10 cellular contexts compared by ENCODE assay signal in the genomic region with DNA sequence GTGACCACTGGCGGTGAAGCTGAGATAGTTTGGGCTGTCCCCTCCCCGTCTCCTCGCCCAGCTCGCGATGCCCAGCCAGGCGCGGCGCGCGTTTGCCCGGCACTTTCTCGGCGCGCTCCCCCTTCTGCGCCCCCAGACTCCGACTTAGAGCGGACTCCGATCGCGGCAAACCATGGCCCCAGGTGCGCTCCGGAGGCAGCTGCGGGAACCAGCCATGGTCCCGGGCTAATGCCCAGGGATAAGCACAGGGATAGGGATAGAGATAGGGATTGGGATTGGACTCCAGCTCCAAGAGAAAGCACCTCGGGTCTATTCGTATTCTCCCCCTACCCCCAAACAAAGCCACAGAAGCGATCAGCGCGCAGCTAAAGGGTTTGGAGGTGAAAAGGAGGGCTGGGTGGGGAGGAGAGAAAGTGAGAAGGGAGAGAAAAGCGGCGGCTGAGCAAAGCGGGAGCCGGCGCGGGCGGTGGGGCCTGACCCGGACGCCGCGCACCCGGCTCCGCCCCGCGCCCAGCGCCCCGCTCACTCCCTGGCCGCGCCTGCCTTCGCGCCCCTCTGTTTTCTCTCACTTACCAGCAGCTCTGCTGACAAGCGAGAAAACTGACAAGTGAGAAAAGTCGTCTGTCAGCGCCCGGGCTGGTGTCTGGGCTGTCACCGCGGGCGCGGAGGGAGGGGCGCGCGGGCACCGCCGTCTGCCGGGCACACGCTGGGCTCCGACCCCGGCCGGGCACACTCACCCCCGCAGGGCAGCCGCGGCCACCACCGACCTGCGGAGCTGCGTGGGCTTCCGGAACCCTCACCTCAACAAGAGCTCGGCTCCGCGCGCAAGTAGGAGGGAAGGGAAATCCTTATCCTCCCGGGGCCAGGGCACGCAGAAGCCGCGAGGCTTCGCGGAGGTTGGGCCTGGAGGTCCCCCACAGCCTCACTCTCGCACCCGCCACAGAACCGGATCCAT. TPM values are rescaled to one million over a fixed set of nuclear protein-coding genes. Genes with fewer than 3 reads are reported as not detected.
A peak's percentile ranks its signal among the peaks of the same experiment; 100 is the strongest.
DNase-seq lines count a peak whose midpoint lies in the region; FAIRE-seq and TF ChIP-seq lines count a peak whose summit lies in the region.
"Had no signal": no experiment of that assay in that cellular context is flagged by ENCODE, and none has a peak within 500 bp of the region (broad histone marks: within the 10 kb centered on the region; RNA-seq: fewer than 3 reads in every experiment).

A gene (minus strand): TSS at position 2 of the 955 bp plus-strand sequence.

- no peak within 1 kb of the TSS for H3K4ac ChIP-seq in H9 (ENCODE audit: low read depth, low read length)

- H4K20me1 ChIP-seq in H9 (ENCODE audit: control insufficient read depth, insufficient read depth, insufficient read length) (no peaks in the 10 kb centered on the region), keratinocyte (ENCODE audit: control insufficient read depth, extremely low read depth, insufficient read depth, low read length) (no peaks in the 10 kb centered on the region)

- no peak for TF ChIP-seq CTCF in H9 (conservative IDR thresholded peaks at IDR 0.05)
- TF ChIP-seq CTCF in cardiac fibroblast (IDR thresholded peaks at IDR 0.05; ENCODE audit: low read depth, low read length), result no peak
- no peak for TF ChIP-seq CTCF in keratinocyte (optimal IDR thresholded peaks at IDR 0.05 in 1 of 3, IDR thresholded peaks at IDR 0.05 in 1 of 3, conservative IDR thresholded peaks at IDR 0.05 in 1 of 3; ENCODE audit: extremely low read depth in 1 of 3, insufficient read depth in 2 of 3, low read length in 3 of 3)
- no peak for TF ChIP-seq CTCF in spleen (IDR thresholded peaks at IDR 0.05 in 8 of 11, conservative IDR thresholded peaks at IDR 0.05 in 3 of 11)
- no peak for TF ChIP-seq CTCF in WERI-Rb-1 (IDR thresholded peaks at IDR 0.05; ENCODE audit: low read depth, low read length)

- no peaks in the 10 kb centered on the region for H3K36me3 Mint-ChIP-seq in H9 (ENCODE audit: insufficient read depth in 1 of 3, low read depth in 3 of 3)
- H3K36me3 Mint-ChIP-seq: activated naive CD8-positive, alpha-beta T cell had no signal

- H3K27me3 ChIP-seq in H9 (ENCODE audit: insufficient read depth, low read length) (peaks cover 42% of the 10 kb centered on the region), keratinocyte (ENCODE audit: control insufficient read depth, extremely low read depth, insufficient read depth, low read length) (peaks cover 38% of the 10 kb centered on the region), spleen (replicated peaks in 1 of 7) (peaks cover 2 to 60% (median 24%) of the 10 kb centered on the region in 7 donors), WERI-Rb-1 (ENCODE audit: insufficient read depth, low read depth, severe bottlenecking) (no peaks in the 10 kb centered on the region)

- no peak within 1 kb of the TSS for H2BK20ac ChIP-seq in H9 (ENCODE audit: low read depth, low read length, poor library complexity, severe bottlenecking)

- no peak within 1 kb of the TSS for H4K8ac ChIP-seq in H9 (replicated peaks; ENCODE audit: insufficient read length, low read depth, low read length)

- H2BK120ac ChIP-seq in H9 (ENCODE audit: low read depth, low read length, poor library complexity, severe bottlenecking), result no peak within 1 kb of the TSS

- intact Hi-C loops in spleen (cut with DNase I; ENCODE audit: low total_unique reads), result no loop called here

- no peak within 1 kb of the TSS for H4K91ac ChIP-seq in H9 (ENCODE audit: insufficient read length, low read depth, low read length)

- no peak within 1 kb of the TSS for H4K5ac ChIP-seq in H9 (ENCODE audit: insufficient read length, low read depth, low read length)

- H3K4me3 ChIP-seq in cardiac fibroblast (replicated peaks in 1 of 2; ENCODE audit: low read depth in 2 of 2, low read length in 2 of 2) (peak within 1 kb of the TSS; percentile 38 to 41), keratinocyte (ENCODE audit: control insufficient read depth in 2 of 3, extremely low read depth in 1 of 3, insufficient read depth in 2 of 3, low read depth in 1 of 3, low read length in 3 of 3) (peak within 1 kb of the TSS; percentile 46 to 82 (median 60)), spleen (peak within 1 kb of the TSS in 7 of 8 donors; percentile 2 to 56 (median 28)), WERI-Rb-1 (ENCODE audit: low read depth, low read length) (no peak within 1 kb of the TSS)

- peaks cover 12% of the 10 kb centered on the region for H3K23me2 ChIP-seq in H9 (ENCODE audit: insufficient read length, low read depth, low read length, poor library complexity, severe bottlenecking)

- no peak within 1 kb of the TSS for H2BK12ac ChIP-seq in H9 (ENCODE audit: insufficient read length, low read depth, low read length)

- peaks cover 99% of the 10 kb centered on the region for H3K27me3 Mint-ChIP-seq in H9 (ENCODE audit: low read depth)

- H3K36me3 ChIP-seq in keratinocyte (ENCODE audit: control insufficient read depth in 2 of 2, extremely low read depth in 1 of 2, insufficient read depth in 2 of 2, low read length in 2 of 2) (no peaks in the 10 kb centered on the region), spleen (no peaks in the 10 kb centered on the region), WERI-Rb-1 (no peaks in the 10 kb centered on the region)

- peak within 1 kb of the TSS; percentile 58 for H2AFZ ChIP-seq in H9 (ENCODE audit: low read length)
- peak within 1 kb of the TSS; percentile 87 for H2AFZ ChIP-seq in keratinocyte (ENCODE audit: control insufficient read depth, low read length)

- H2BK5ac ChIP-seq in H9 (ENCODE audit: insufficient read length, low read length), result no peak within 1 kb of the TSS

- H3K9ac ChIP-seq in H9 (ENCODE audit: extremely low read depth, insufficient read length, low read length), result peak within 1 kb of the TSS; percentile 8
- peak within 1 kb of the TSS; percentile 67 for H3K9ac ChIP-seq in keratinocyte (ENCODE audit: control insufficient read depth, extremely low read depth, insufficient read depth, low read length)

- H3K4me2 ChIP-seq in H9 (ENCODE audit: insufficient read depth, insufficient read length, low read length) (peak within 1 kb of the TSS; percentile 99), keratinocyte (ENCODE audit: control insufficient read depth, extremely low read depth, insufficient read depth, low read depth, low read length) (peak within 1 kb of the TSS; percentile 74)

- no peak within 1 kb of the TSS for H2AK5ac ChIP-seq in H9 (ENCODE audit: insufficient read length, low read length)

- H3K23ac ChIP-seq in H9 (ENCODE audit: insufficient read length, low read depth, low read length), result no peak within 1 kb of the TSS

- H3K4me1 Mint-ChIP-seq in H9, result peaks cover 3 to 9% of the 10 kb centered on the region in 2 experiments

- no peaks in the 10 kb centered on the region for H3K4me1 ChIP-seq in H9 (ENCODE audit: insufficient read depth, low read length)
- H3K4me1 ChIP-seq in keratinocyte (ENCODE audit: control insufficient read depth, extremely low read depth, insufficient read depth, low read length), result peaks cover 6% of the 10 kb centered on the region
- H3K4me1 ChIP-seq in spleen, result peaks cover 0 to 14% (median 4%) of the 10 kb centered on the region in 6 donors

- no peaks in the 10 kb centered on the region for H3K9me3 ChIP-seq in H9 (ENCODE audit: control insufficient read depth, low read depth, low read length)
- H3K9me3 ChIP-seq in keratinocyte (ENCODE audit: control insufficient read depth, low read depth, low read length), result no peaks in the 10 kb centered on the region
- no peaks in the 10 kb centered on the region for H3K9me3 ChIP-seq in spleen
- no peaks in the 10 kb centered on the region for H3K9me3 ChIP-seq in WERI-Rb-1 (ENCODE audit: severe bottlenecking)

- no peak within 1 kb of the TSS for H3T11ph ChIP-seq in H9 (ENCODE audit: low read length)

- H3K27ac ChIP-seq in H9 (ENCODE audit: insufficient read length, low read depth, low read length), result no peak within 1 kb of the TSS
- peak within 1 kb of the TSS; percentile 14 for H3K27ac ChIP-seq in keratinocyte (ENCODE audit: control insufficient read depth, insufficient read depth, low read length)
- H3K27ac ChIP-seq in spleen, result no peak within 1 kb of the TSS
- H3K27ac ChIP-seq in WERI-Rb-1, result no peak within 1 kb of the TSS

- H3K79me1 ChIP-seq in H9 (ENCODE audit: insufficient read depth, low read depth, low read length, poor library complexity, severe bottlenecking), result no peaks in the 10 kb centered on the region

- H3K9me1 ChIP-seq in keratinocyte (ENCODE audit: control insufficient read depth, extremely low read depth, insufficient read depth, low read length), result no peaks in the 10 kb centered on the region

- dilution Hi-C loops in keratinocyte (cut with MboI; ENCODE audit: extremely low pct_ligation_motif_present, low sequenced_read_pairs), result no loop called here

- H3K79me2 ChIP-seq in H9 (ENCODE audit: insufficient read depth, low read length) (no peaks in the 10 kb centered on the region), keratinocyte (ENCODE audit: control insufficient read depth, insufficient read depth, low read length) (peaks cover 18% of the 10 kb centered on the region)

- WGBS in H9 (ENCODE audit: extremely low coverage, insufficient read length, low lambda C conversion rate), result no CpG with 5 or more reads among the region's 88 CpGs
- 3 to 9% (median 5%) methylated on average over 73 to 88 of the region's 88 CpGs for WGBS in spleen, 5 donors

- no peak within 1 kb of the TSS for H3K56ac ChIP-seq in H9 (ENCODE audit: insufficient read length, low read depth, low read length)

- FAIRE-seq in keratinocyte (lab: Jason Lieb, UNC), result no peak

- no peak within 1 kb of the TSS; the same call in 1 of the 2 replicates for H3K14ac ChIP-seq in H9 (ENCODE audit: insufficient read depth, low read length)

- H3K18ac ChIP-seq in H9 (ENCODE audit: insufficient read length, low read depth, low read length), result no peak within 1 kb of the TSS

- peak within 1 kb of the TSS; percentile 70 to 92 for H3K4me3 Mint-ChIP-seq in H9
- H3K4me3 Mint-ChIP-seq: activated naive CD8-positive, alpha-beta T cell had no signal

- no peaks in the 10 kb centered on the region for H3K9me3 Mint-ChIP-seq in H9

- H2BK15ac ChIP-seq in H9 (ENCODE audit: low read depth, low read length), result no peak within 1 kb of the TSS

- peak; percentile 56 for DNase-seq in H9
- DNase-seq in cardiac fibroblast (ENCODE audit: low read depth in 2 of 2), result no peak
- DNase-seq in keratinocyte (ENCODE audit: low read depth, low spot score), result no peak
- no peak for DNase-seq in spleen
- DNase-seq in WERI-Rb-1, result no peak
- no peak for DNase-seq in CD1c-positive myeloid dendritic cell (ENCODE audit: extremely low spot score)
- DNase-seq in SK-N-DZ (ENCODE audit: low spot score), result no peak
- DNase-seq in RKO (ENCODE audit: low spot score), result no peak
- DNase-seq: stimulated activated CD4-positive, alpha-beta T cell treated with anti-CD3 and anti-CD28 coated beads, Interleukin-2, amount 100 ng/mL, for 24 hours had no signal

- TF ChIP-seq POLR2A in spleen (IDR thresholded peaks at IDR 0.05), result no peak

- H3K27ac Mint-ChIP-seq in H9, result no peak within 1 kb of the TSS
- H3K27ac Mint-ChIP-seq: activated naive CD8-positive, alpha-beta T cell had no signal

RNA-seq across cellular contexts. Expression of the gene that starts here (rescaled TPM):
- total RNA-seq in H9 (2021) (0.17 and 0.31 TPM in 2 replicates), spleen (1 to 10 TPM in 6 of 7 donors, under 1 TPM in 1; 0.94 to 3.3 (median 2.1) TPM)
- polyA plus RNA-seq in keratinocyte (0.61 to 5.3 TPM (median 2.5 TPM) in 3 replicates), spleen (under 1 TPM; 0.53 to 0.67 (median 0.65) TPM)
- 0.46 TPM for polyA plus RNA-seq in keratinocyte (2011; ENCODE audit: low read depth)
- polyA plus RNA-seq in keratinocyte (2011; cell fraction: cytosol; rRNA removed), result 1.2 and 1.4 TPM in 2 replicates
- 2.3 and 2.9 TPM in 2 replicates for polyA plus RNA-seq in keratinocyte (2011; cell fraction: nucleus; rRNA removed)
- 0.07 and 7.7 TPM in 2 replicates for polyA plus RNA-seq in keratinocyte (2012; ENCODE audit: low replicate concordance)
- 4.0 to 18.8 TPM (median 11.2 TPM) in 3 replicates for polyA minus RNA-seq in keratinocyte
- 5.2 TPM for polyA minus RNA-seq in keratinocyte (2011; cell fraction: cytosol; rRNA and poly(A)+ RNA removed)
- 5.2 and 12.0 TPM in 2 replicates for polyA minus RNA-seq in keratinocyte (2011; cell fraction: nucleus; rRNA and poly(A)+ RNA removed)
- polyA plus RNA-seq in SK-N-DZ (2014; cell fraction: cytosol; rRNA removed), result not detected in 2 replicates
- 0.09 TPM in 1 of 2 replicates, not detected in the other for polyA plus RNA-seq in SK-N-DZ (2014; cell fraction: nucleus; rRNA removed)

Comparison
In these comparisons a context has a peak if more than half of its experiments do, and no peak if none do; other contexts are left out.
1. Peak in DNase-seq, H3K9ac ChIP-seq and H3K4me2 ChIP-seq in H9; RNA of the gene not detected or under 1 TPM.